ENCODE assay signal across 19 cellular contexts in the genomic region with DNA sequence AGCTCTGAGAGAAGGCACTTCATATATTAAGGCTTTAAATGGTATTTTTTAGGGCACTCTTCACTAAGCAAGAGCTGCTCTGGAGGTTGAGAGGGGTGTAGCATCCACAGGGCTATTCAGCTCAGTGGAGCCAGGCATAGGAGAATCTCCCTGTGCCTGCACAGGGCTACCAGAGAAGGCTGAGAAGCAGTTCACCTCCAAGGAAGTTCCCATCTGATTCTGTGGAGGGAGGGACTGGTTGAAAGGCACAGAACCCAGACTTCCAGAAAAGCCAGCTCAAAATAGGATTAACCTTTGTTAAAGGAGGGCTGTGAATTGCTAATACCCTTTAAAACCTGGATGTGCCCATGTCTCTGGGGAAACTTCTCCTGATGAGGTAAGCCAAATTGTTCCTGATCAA.
DNase-seq lines count a peak whose midpoint lies in the region; ATAC-seq and TF ChIP-seq lines count a peak whose summit lies in the region.
"Had no signal": no experiment of that assay in that cellular context is flagged by ENCODE, and none has a peak within 500 bp of the region (broad histone marks: within the 10 kb centered on the region; RNA-seq: fewer than 3 reads in every experiment).

No MANE protein-coding gene starts in this region.

- H3K27me3 ChIP-seq in HUES6 (ENCODE audit: control insufficient read depth, insufficient read depth, low read length), result no peaks in the 10 kb centered on the region
- no peaks in the 10 kb centered on the region for H3K27me3 ChIP-seq in ectodermal cell (ENCODE audit: control insufficient read depth, insufficient read depth, low read length, poor library complexity, severe bottlenecking)
- no peaks in the 10 kb centered on the region for H3K27me3 ChIP-seq in neuron (ENCODE audit: insufficient read depth, low read length)
- H3K27me3 ChIP-seq in brain microvascular endothelial cell (replicated peaks), result no peaks in the 10 kb centered on the region
- no peaks in the 10 kb centered on the region for H3K27me3 ChIP-seq in PC-9 (ENCODE audit: insufficient read depth, low read depth)
- H3K27me3 ChIP-seq: tibial artery had no signal

- H3K4me2 ChIP-seq in PC-9, result no peak overlapping the region
- H3K4me2 ChIP-seq: KMS-11 had no signal

- CTCF ChIA-PET in PC-9 (lab: Charles Lee), result no interaction called here

- H3K36me3 ChIP-seq in HUES6 (ENCODE audit: control insufficient read depth, insufficient read depth, low read length) (no peaks in the 10 kb centered on the region), ectodermal cell (ENCODE audit: control insufficient read depth, insufficient read depth, low read length) (no peaks in the 10 kb centered on the region), neuron (ENCODE audit: insufficient read depth, low read length) (no peaks in the 10 kb centered on the region), brain microvascular endothelial cell (replicated peaks) (no peaks in the 10 kb centered on the region), PC-9 (ENCODE audit: low read depth) (no peaks in the 10 kb centered on the region)
- H3K36me3 ChIP-seq: HAP-1, left lung, neutrophil, tibial artery had no signal

- H2AFZ ChIP-seq in neuron (ENCODE audit: low read depth, low read length), result peak overlapping the region; percentile 84
- H2AFZ ChIP-seq in PC-9, result no peak overlapping the region

- no peaks in the 10 kb centered on the region for H3K79me2 ChIP-seq in PC-9 (ENCODE audit: low read depth)

- DNase-seq in NCI-H82 (lab: John Stamatoyannopoulos, UW) (peak; percentile 87), brain microvascular endothelial cell (no peak), PC-9 (no peak)
- DNase-seq: activated CD4-positive, alpha-beta T cell treated with anti-CD3 and anti-CD28 coated beads for 36 hours; activated CD8-positive, alpha-beta memory T cell treated with anti-CD3 and anti-CD28 coated beads, Interleukin-2, amount 10 ng/mL, durations not matched to agents 7 days and 5 days; left lung; MV-4-11; NCI-H2081 treated with DMSO at 0.1 percent for 48 hours; RPMI8226; stimulated activated CD4-positive, alpha-beta T cell treated with anti-CD3 and anti-CD28 coated beads, Interleukin-4, amount 100 ng/mL, for 1 hour; stimulated activated naive CD8-positive, alpha-beta T cell treated with anti-CD3 and anti-CD28 coated beads, Interleukin-15, Interleukin-2, amounts not matched to agents 100 U/mL and 50 U/mL, for 24 hours; tibial artery had no signal

- peaks cover 44% of the 10 kb centered on the region for H3K4me1 ChIP-seq in HUES6 (ENCODE audit: control insufficient read depth, insufficient read depth, low read length)
- peaks cover 56% of the 10 kb centered on the region for H3K4me1 ChIP-seq in ectodermal cell (ENCODE audit: control insufficient read depth, insufficient read depth, low read length)
- H3K4me1 ChIP-seq in neuron (ENCODE audit: insufficient read depth, low read length), result peaks cover 30% of the 10 kb centered on the region
- H3K4me1 ChIP-seq in PC-9 (replicated peaks; ENCODE audit: insufficient read depth), result no peaks in the 10 kb centered on the region

- in situ Hi-C loops in brain microvascular endothelial cell (cut with HindIII; ENCODE audit: low pct_ligation_motif_present, low sequenced_read_pairs), result no loop called here

- no peaks in the 10 kb centered on the region for H4K20me1 ChIP-seq in PC-9 (ENCODE audit: insufficient read depth)

- no peak for ATAC-seq in GM19397 (IDR thresholded peaks at IDR 0.05; ENCODE audit: unreplicated experiment)
- ATAC-seq: activated CD4-positive, alpha-beta T cell treated with anti-CD3 and anti-CD28 coated beads for 36 hours; activated CD8-positive, alpha-beta memory T cell treated with anti-CD3 and anti-CD28 coated beads, Interleukin-2, amount 10 ng/mL, durations not matched to agents 7 days and 5 days; left lung; stimulated activated naive CD8-positive, alpha-beta T cell treated with anti-CD3 and anti-CD28 coated beads, Interleukin-15, Interleukin-2, amounts not matched to agents 100 U/mL and 50 U/mL, for 24 hours had no signal

- no peaks in the 10 kb centered on the region for H3F3A ChIP-seq in PC-9 (ENCODE audit: insufficient read depth, low read depth)

- H3K9me2 ChIP-seq in PC-9 (ENCODE audit: insufficient read depth), result no peaks in the 10 kb centered on the region

- peak overlapping the region; percentile 4 for H3K4me3 ChIP-seq in HUES6 (ENCODE audit: low read depth, low read length)
- peak overlapping the region; percentile 19 for H3K4me3 ChIP-seq in ectodermal cell (ENCODE audit: insufficient read depth, low read depth, low read length)
- peak overlapping the region; percentile 54 for H3K4me3 ChIP-seq in neuron (ENCODE audit: low read length)
- no peak overlapping the region for H3K4me3 ChIP-seq in brain microvascular endothelial cell (ENCODE audit: low read depth, low read length)
- H3K4me3 ChIP-seq in PC-9, result no peak overlapping the region
- H3K4me3 ChIP-seq: HAP-1, left lung, tibial artery had no signal

- BruUV-seq in PC-9 (replicated peaks; lab: Mats Ljungman, UMichigan), result no TSS peak

- H3K9ac ChIP-seq in HUES6 (ENCODE audit: low read length), result no peak overlapping the region
- H3K9ac ChIP-seq: KMS-11 had no signal

- intact Hi-C loops in PC-9 (cut with micrococcal nuclease; ENCODE audit: unreplicated experiment), result no loop called here

- POLR2A ChIA-PET in PC-9 (lab: Charles Lee; ENCODE audit: unreplicated experiment), result no interaction called here

- 0 out of 2 replicates have a peak, but pooled peaks cover 2% of the 10 kb centered on the region for H3K9me3 ChIP-seq in HUES6 (ENCODE audit: control insufficient read depth, insufficient read depth, low read depth, low read length)
- no peaks in the 10 kb centered on the region for H3K9me3 ChIP-seq in ectodermal cell (ENCODE audit: control insufficient read depth, low read length)
- no peaks in the 10 kb centered on the region for H3K9me3 ChIP-seq in neuron (ENCODE audit: low read length)
- H3K9me3 ChIP-seq in PC-9 (ENCODE audit: insufficient read depth, low read depth), result no peaks in the 10 kb centered on the region
- H3K9me3 ChIP-seq: HAP-1, neutrophil had no signal

- TF ChIP-seq CTCF in brain microvascular endothelial cell (IDR thresholded peaks at IDR 0.05; ENCODE audit: low read depth, low read length, missing control alignments) (no peak), PC-9 (conservative IDR thresholded peaks at IDR 0.05) (no peak)

- H3K27ac ChIP-seq in HUES6 (ENCODE audit: low read depth, low read length), result no peak overlapping the region
- peak overlapping the region; percentile 96 for H3K27ac ChIP-seq in ectodermal cell (ENCODE audit: insufficient read depth, low read depth, low read length, poor library complexity, severe bottlenecking)
- H3K27ac ChIP-seq in brain microvascular endothelial cell, result no peak overlapping the region
- no peak overlapping the region for H3K27ac ChIP-seq in PC-9
- H3K27ac ChIP-seq: KMS-11, left lung, neutrophil, tibial artery had no signal

Comparison
In these comparisons a context has a peak if more than half of its experiments do, and no peak if none do; other contexts are left out.
1. H3K4me3 ChIP-seq: peak in HUES6 (single experiment), ectodermal cell (single experiment) and neuron (single experiment); none in brain microvascular endothelial cell (single experiment) and PC-9 (single experiment).